8 cellular contexts compared by ENCODE assay signal in genomic region chr4:133320576-133321170, GRCh38.
DNase-seq lines count a peak whose midpoint lies in the region; ATAC-seq, FAIRE-seq and TF ChIP-seq lines count a peak whose summit lies in the region.

No MANE protein-coding gene starts in this region.

- TF ChIP-seq EP300 in tibial nerve (IDR thresholded peaks at IDR 0.05) (no peak), upper lobe of left lung (IDR thresholded peaks at IDR 0.05) (no peak)

- H3K4me1 ChIP-seq in tibial nerve = no peaks in the 10 kb centered on the region
- H3K4me1 ChIP-seq in upper lobe of left lung = no peaks in the 10 kb centered on the region

- H3K4me3 ChIP-seq in fibroblast of villous mesenchyme (ENCODE audit: low read depth, low read length) = no peak overlapping the region
- no peak overlapping the region for H3K4me3 ChIP-seq in tibial nerve
- H3K4me3 ChIP-seq in upper lobe of left lung = no peak overlapping the region

- H3K36me3 Mint-ChIP-seq in Calu3 (ENCODE audit: insufficient read depth, unreplicated experiment) = no peaks in the 10 kb centered on the region

- H3K27ac Mint-ChIP-seq in Calu3 (ENCODE audit: unreplicated experiment) = no peak overlapping the region

- H3K9me3 ChIP-seq in tibial nerve (no peaks in the 10 kb centered on the region), upper lobe of left lung (no peaks in the 10 kb centered on the region)

- no peak overlapping the region for H3K27ac ChIP-seq in tibial nerve
- no peak overlapping the region for H3K27ac ChIP-seq in upper lobe of left lung

- intact Hi-C loops in Calu3 (cut with micrococcal nuclease; ENCODE audit: unreplicated experiment) = loop anchor here (5.0 to 10.0 kb wide), 2 partner anchors 162 to 1614 kb away; no protein-coding TSS in a partner anchor

- BruUV-seq in Calu3 (replicated peaks; lab: Mats Ljungman, UMichigan) = no TSS peak

- H3K27me3 ChIP-seq in tibial nerve = no peaks in the 10 kb centered on the region
- no peaks in the 10 kb centered on the region for H3K27me3 ChIP-seq in upper lobe of left lung

- TF ChIP-seq CTCF in Calu3 (IDR thresholded peaks at IDR 0.05; ENCODE audit: unreplicated experiment) = peak; percentile 39
- TF ChIP-seq CTCF in fibroblast of villous mesenchyme (IDR thresholded peaks at IDR 0.05; ENCODE audit: insufficient read depth, low read depth, low read length) = peak; percentile 61
- TF ChIP-seq CTCF in tibial nerve (IDR thresholded peaks at IDR 0.05) = peak in 4 of 5 experiments; percentile 19 to 62 (median 26)
- TF ChIP-seq CTCF in upper lobe of left lung (IDR thresholded peaks at IDR 0.05) = peak in 3 of 6 experiments; percentile 20 to 34 (median 25)

- no peaks in the 10 kb centered on the region for H3K27me3 Mint-ChIP-seq in Calu3 (ENCODE audit: unreplicated experiment)

- 0 to 5% methylated on average over 2 of the region's 2 CpGs for WGBS in tibial nerve, 2 donors
- WGBS in upper lobe of left lung, 2 donors = 11 to 18% methylated on average over 2 of the region's 2 CpGs

- no peaks in the 10 kb centered on the region for H3K4me1 Mint-ChIP-seq in Calu3 (ENCODE audit: low read depth, unreplicated experiment)

- no peaks in the 10 kb centered on the region for H3K9me3 Mint-ChIP-seq in Calu3 (ENCODE audit: low read depth, unreplicated experiment)

- TF ChIP-seq POLR2A in tibial nerve (IDR thresholded peaks at IDR 0.05) (no peak), upper lobe of left lung (IDR thresholded peaks at IDR 0.05) (no peak)

- FAIRE-seq in RCC 7860 (lab: Jason Lieb, UNC) = peak; percentile 44

- DNase-seq in Calu3 (peak; percentile 6), RCC 7860 (ENCODE audit: low spot score) (peak; percentile 34), fibroblast of villous mesenchyme (ENCODE audit: low read depth) (peak; percentile 20), tibial nerve (ENCODE audit: low spot score in 2 of 2) (no peak), NCI-H774 (lab: John Stamatoyannopoulos, UW) (no peak), upper lobe of left lung (no peak)

- CTCF ChIA-PET in Calu3 (lab: Charles Lee) = interaction anchor here (1.1 kb wide), 1 partner anchor 166 kb away, joined by 4 read pairs; no protein-coding TSS in a partner anchor

- ATAC-seq in GM19351 (IDR thresholded peaks at IDR 0.05; ENCODE audit: unreplicated experiment) (peak; percentile 85), HG03457 (IDR thresholded peaks at IDR 0.05; ENCODE audit: unreplicated experiment) (peak; percentile 93), upper lobe of left lung (ENCODE audit: low FRiP score in 2 of 2) (no peak)

- no peak overlapping the region for H3K4me3 Mint-ChIP-seq in Calu3 (ENCODE audit: low read depth, unreplicated experiment)

- H3K36me3 ChIP-seq in tibial nerve (no peaks in the 10 kb centered on the region), upper lobe of left lung (no peaks in the 10 kb centered on the region)

Comparison
In these comparisons a context has a peak if more than half of its experiments do, and no peak if none do; other contexts are left out.
1. DNase-seq: peak in Calu3 (single experiment), RCC 7860 (single experiment) and fibroblast of villous mesenchyme (single experiment); none in tibial nerve (0 of 2), NCI-H774 (single experiment) and upper lobe of left lung (0 of 2).
2. ATAC-seq: peak in GM19351 (single experiment) and HG03457 (single experiment); none in upper lobe of left lung (0 of 2).